Comparison of ENCODE assay signal across 19 cellular contexts in genomic region chr13:48896312-48896711, GRCh38.
DNase-seq lines count a peak whose midpoint lies in the region; ATAC-seq, FAIRE-seq and TF ChIP-seq lines count a peak whose summit lies in the region.
"Had no signal": no experiment of that assay in that cellular context is flagged by ENCODE, and none has a peak within 500 bp of the region (broad histone marks: within the 10 kb centered on the region; RNA-seq: fewer than 3 reads in every experiment).

No MANE protein-coding gene starts in this region.

- H3K27ac Mint-ChIP-seq in type B pancreatic cell = no peak overlapping the region
- H3K27ac Mint-ChIP-seq: activated T-helper 17 cell treated with anti-CD3 and anti-CD28 coated beads, Interleukin-2, amount 50 U/mL, for 72 hours had no signal

- H3K9me3 Mint-ChIP-seq in type B pancreatic cell = peaks cover 9% of the 10 kb centered on the region

- no peak overlapping the region for H2AFZ ChIP-seq in keratinocyte (ENCODE audit: control insufficient read depth, low read length)

- H3K36me3 ChIP-seq in adipocyte (ENCODE audit: control insufficient read depth, insufficient read depth, low read length, severe bottlenecking) (no peaks in the 10 kb centered on the region), keratinocyte (ENCODE audit: control insufficient read depth in 2 of 2, extremely low read depth in 1 of 2, insufficient read depth in 2 of 2, low read length in 2 of 2) (no peaks in the 10 kb centered on the region)
- H3K36me3 ChIP-seq: ascending aorta, BE2C, right atrium auricular region, uterus had no signal

- dilution Hi-C loops in keratinocyte (cut with MboI; ENCODE audit: extremely low pct_ligation_motif_present, low sequenced_read_pairs) = no loop called here

- H3K27me3 Mint-ChIP-seq in type B pancreatic cell = no peaks in the 10 kb centered on the region

- H4K20me1 ChIP-seq in keratinocyte (ENCODE audit: control insufficient read depth, extremely low read depth, insufficient read depth, low read length) = no peaks in the 10 kb centered on the region

- no peaks in the 10 kb centered on the region for H3K79me2 ChIP-seq in keratinocyte (ENCODE audit: control insufficient read depth, insufficient read depth, low read length)

- TF ChIP-seq CTCF in NB4 (IDR thresholded peaks at IDR 0.05; ENCODE audit: low read depth, low read length) (no peak), keratinocyte (optimal IDR thresholded peaks at IDR 0.05 in 1 of 3, IDR thresholded peaks at IDR 0.05 in 1 of 3, conservative IDR thresholded peaks at IDR 0.05 in 1 of 3; ENCODE audit: extremely low read depth in 1 of 3, insufficient read depth in 2 of 3, low read length in 3 of 3) (no peak), type B pancreatic cell (conservative IDR thresholded peaks at IDR 0.05) (no peak)

- H3K4me2 ChIP-seq in keratinocyte (ENCODE audit: control insufficient read depth, extremely low read depth, insufficient read depth, low read depth, low read length) = no peak overlapping the region

- ATAC-seq in stimulated activated naive CD8-positive, alpha-beta T cell treated with anti-CD3 and anti-CD28 coated beads, Interleukin-15, Interleukin-2, amounts not matched to agents 100 U/mL and 50 U/mL, for 24 hours = no peak
- ATAC-seq in HG02588 (IDR thresholded peaks at IDR 0.05; ENCODE audit: unreplicated experiment) = no peak
- ATAC-seq: activated T-helper 17 cell treated with anti-CD3 and anti-CD28 coated beads, Interleukin-2, amount 50 U/mL, for 72 hours had no signal

- TF ChIP-seq POLR2A in NB4 (IDR thresholded peaks at IDR 0.05; ENCODE audit: extremely low read depth, insufficient read length) = no peak

- DNase-seq in Daoy (ENCODE audit: low read depth) (peak; percentile 11), NB4 (ENCODE audit: low read depth) (peak; percentile 60), adipocyte (ENCODE audit: low read depth) (peak; percentile 13), keratinocyte (ENCODE audit: low read depth, low spot score) (no peak), type B pancreatic cell (ENCODE audit: extremely low spot score, unreplicated experiment) (no peak)
- DNase-seq in stimulated activated naive CD8-positive, alpha-beta T cell treated with anti-CD3 and anti-CD28 coated beads, Interleukin-15, Interleukin-2, amounts not matched to agents 100 U/mL and 50 U/mL, for 24 hours = no peak
- no peak for DNase-seq in activated T-cell treated with anti-CD3 and anti-CD28 coated beads, Interleukin-2, amount 50 U/mL, for 1 hour
- DNase-seq: activated CD4-positive, alpha-beta T cell treated with anti-CD3 and anti-CD28 coated beads, Interleukin-2, amount 50 U/mL, for 1 hour; BE2C; effector memory CD4-positive, alpha-beta T cell; glutamatergic neuron; NCI-H2171; NK-92 treated with Interleukin-12 subunit alpha and Interleukin-12 subunit beta, amount 100 ng/mL, for 24 hours; stimulated activated CD4-positive, alpha-beta T cell treated with anti-CD3 and anti-CD28 coated beads, Interleukin-2, amount 100 ng/mL, for 48 hours; uterus had no signal

- H3K9ac ChIP-seq in adipocyte (ENCODE audit: low read length) = no peak overlapping the region
- no peak overlapping the region for H3K9ac ChIP-seq in keratinocyte (ENCODE audit: control insufficient read depth, extremely low read depth, insufficient read depth, low read length)

- H3K36me3 Mint-ChIP-seq in type B pancreatic cell = no peaks in the 10 kb centered on the region

- H3K9me3 ChIP-seq in adipocyte (ENCODE audit: control insufficient read depth, low read length) (no peaks in the 10 kb centered on the region), keratinocyte (ENCODE audit: control insufficient read depth, low read depth, low read length) (no peaks in the 10 kb centered on the region)
- H3K9me3 ChIP-seq: ascending aorta, BE2C, right atrium auricular region, uterus had no signal

- H3K27me3 ChIP-seq in adipocyte (replicated peaks; ENCODE audit: control insufficient read depth, insufficient read depth, low read length) (no peaks in the 10 kb centered on the region), keratinocyte (ENCODE audit: control insufficient read depth, extremely low read depth, insufficient read depth, low read length) (no peaks in the 10 kb centered on the region)
- H3K27me3 ChIP-seq: ascending aorta, BE2C, right atrium auricular region, uterus had no signal

- H3K4me3 ChIP-seq in NB4 (ENCODE audit: low read depth, low read length) (no peak overlapping the region), adipocyte (ENCODE audit: low read length) (no peak overlapping the region), keratinocyte (ENCODE audit: control insufficient read depth in 2 of 3, extremely low read depth in 1 of 3, insufficient read depth in 2 of 3, low read depth in 1 of 3, low read length in 3 of 3) (no peak overlapping the region)
- H3K4me3 ChIP-seq: ascending aorta, right atrium auricular region, uterus had no signal

- H3K4me1 Mint-ChIP-seq in type B pancreatic cell (ENCODE audit: unreplicated experiment) = no peaks in the 10 kb centered on the region

- FAIRE-seq in keratinocyte (lab: Jason Lieb, UNC) = peak; percentile 84

- no peak overlapping the region for H3K4me3 Mint-ChIP-seq in type B pancreatic cell
- H3K4me3 Mint-ChIP-seq: activated T-helper 17 cell treated with anti-CD3 and anti-CD28 coated beads, Interleukin-2, amount 50 U/mL, for 72 hours had no signal

- H3K4me1 ChIP-seq in adipocyte (ENCODE audit: control insufficient read depth, insufficient read depth, low read length) (peaks cover 16% of the 10 kb centered on the region), keratinocyte (ENCODE audit: control insufficient read depth, extremely low read depth, insufficient read depth, low read length) (peaks cover 20% of the 10 kb centered on the region)
- H3K4me1 ChIP-seq: uterus had no signal

- no peaks in the 10 kb centered on the region for H3K9me1 ChIP-seq in keratinocyte (ENCODE audit: control insufficient read depth, extremely low read depth, insufficient read depth, low read length)

- no peak overlapping the region for H3K27ac ChIP-seq in keratinocyte (ENCODE audit: control insufficient read depth, insufficient read depth, low read length)
- H3K27ac ChIP-seq: ascending aorta, right atrium auricular region, uterus had no signal

Comparison
In these comparisons a context has a peak if more than half of its experiments do, and no peak if none do; other contexts are left out.
1. DNase-seq: peak in Daoy (single experiment), NB4 (single experiment) and adipocyte (single experiment); none in keratinocyte (single experiment), type B pancreatic cell (single experiment), stimulated activated naive CD8-positive, alpha-beta T cell treated with anti-CD3 and anti-CD28 coated beads, Interleukin-15, Interleukin-2, amounts not matched to agents 100 U/mL and 50 U/mL, for 24 hours (single experiment) and activated T-cell treated with anti-CD3 and anti-CD28 coated beads, Interleukin-2, amount 50 U/mL, for 1 hour (single experiment).